ENCODE assay signal across 24 cellular contexts in genomic region chr2:161119483-161119882, GRCh38.
"Had no signal": no experiment of that assay in that cellular context is flagged by ENCODE, and none has a peak within 500 bp of the region (broad histone marks: within the 10 kb centered on the region; RNA-seq: fewer than 3 reads in every experiment).

No MANE protein-coding gene starts in this region.

- H3K36me3 Mint-ChIP-seq: memory B cell; natural killer cell; stimulated activated effector memory CD8-positive, alpha-beta T cell treated with anti-CD3 and anti-CD28 coated beads, Interleukin-12 subunit alpha, Interleukin-12 subunit beta, amount 100 ng/mL, for 72 hours had no signal

- H3K9me3 Mint-ChIP-seq: effector memory CD8-positive, alpha-beta T cell; memory B cell; natural killer cell; neural crest cell; stimulated activated effector memory CD8-positive, alpha-beta T cell treated with anti-CD3 and anti-CD28 coated beads, Interleukin-12 subunit alpha, Interleukin-12 subunit beta, amount 100 ng/mL, for 72 hours; stimulated activated naive CD8-positive, alpha-beta T cell treated with anti-CD3 and anti-CD28 coated beads, Interleukin-15, Interleukin-2, amounts not matched to agents 100 ng/mL and 50 ng/mL, for 24 hours had no signal

- H3K27ac ChIP-seq: neutrophil, parathyroid adenoma, right atrium auricular region, thoracic aorta, tibial nerve, upper lobe of right lung, uterus had no signal

- H3K4me1 ChIP-seq: parathyroid adenoma had no signal

- H3K27me3 ChIP-seq: neutrophil, right atrium auricular region, tibial nerve, upper lobe of right lung, uterus had no signal

- H3K9me3 ChIP-seq: neutrophil, right atrium auricular region, thoracic aorta, tibial nerve, upper lobe of right lung, uterus had no signal

- H3K4me2 ChIP-seq: smooth muscle cell had no signal

- H3K4me3 ChIP-seq: lung, right atrium auricular region, smooth muscle cell, thoracic aorta, tibial nerve, upper lobe of right lung, uterus had no signal

- H3K27me3 Mint-ChIP-seq: effector memory CD8-positive, alpha-beta T cell; memory B cell; progenitor cell of endocrine pancreas; stimulated activated naive CD8-positive, alpha-beta T cell treated with anti-CD3 and anti-CD28 coated beads, Interleukin-15, Interleukin-2, amounts not matched to agents 100 ng/mL and 50 ng/mL, for 24 hours had no signal

- ATAC-seq: effector memory CD8-positive, alpha-beta T cell; left lobe of liver; natural killer cell; sciatic nerve; stimulated activated effector memory CD8-positive, alpha-beta T cell treated with anti-CD3 and anti-CD28 coated beads, Interleukin-12 subunit alpha, Interleukin-12 subunit beta, amount 100 ng/mL, for 72 hours; upper lobe of right lung had no signal

- H3K4me3 Mint-ChIP-seq: effector memory CD8-positive, alpha-beta T cell; memory B cell; natural killer cell; neural crest cell; stimulated activated effector memory CD8-positive, alpha-beta T cell treated with anti-CD3 and anti-CD28 coated beads, Interleukin-12 subunit alpha, Interleukin-12 subunit beta, amount 100 ng/mL, for 72 hours; stimulated activated naive CD8-positive, alpha-beta T cell treated with anti-CD3 and anti-CD28 coated beads, Interleukin-15, Interleukin-2, amounts not matched to agents 100 ng/mL and 50 ng/mL, for 24 hours had no signal

- H3K36me3 ChIP-seq: neutrophil, right atrium auricular region, thoracic aorta, tibial nerve, upper lobe of right lung, uterus had no signal

- H3K9ac ChIP-seq: parathyroid adenoma had no signal

- H3K27ac Mint-ChIP-seq: effector memory CD8-positive, alpha-beta T cell; memory B cell; natural killer cell; progenitor cell of endocrine pancreas; stimulated activated effector memory CD8-positive, alpha-beta T cell treated with anti-CD3 and anti-CD28 coated beads, Interleukin-12 subunit alpha, Interleukin-12 subunit beta, amount 100 ng/mL, for 72 hours; stimulated activated naive CD8-positive, alpha-beta T cell treated with anti-CD3 and anti-CD28 coated beads, Interleukin-15, Interleukin-2, amounts not matched to agents 100 ng/mL and 50 ng/mL, for 24 hours had no signal

- DNase-seq: cortex of kidney; effector memory CD8-positive, alpha-beta T cell; head of caudate nucleus; kidney; natural killer cell; stimulated activated CD4-positive, alpha-beta T cell treated with anti-CD3 and anti-CD28 coated beads, Interleukin-12 subunit alpha, Interleukin-12 subunit beta, amount 100 ng/mL, for 4 hours; stimulated activated CD4-positive, alpha-beta T cell treated with anti-CD3 and anti-CD28 coated beads, Interleukin-1b, Interleukin-23, amount 100 ng/mL, for 48 hours; stimulated activated CD4-positive, alpha-beta T cell treated with anti-CD3 and anti-CD28 coated beads, Interleukin-4, amount 100 ng/mL, for 24 hours; upper lobe of right lung; uterus had no signal
